Comparison of ENCODE assay signal across 1 cellular context in the genomic region with DNA sequence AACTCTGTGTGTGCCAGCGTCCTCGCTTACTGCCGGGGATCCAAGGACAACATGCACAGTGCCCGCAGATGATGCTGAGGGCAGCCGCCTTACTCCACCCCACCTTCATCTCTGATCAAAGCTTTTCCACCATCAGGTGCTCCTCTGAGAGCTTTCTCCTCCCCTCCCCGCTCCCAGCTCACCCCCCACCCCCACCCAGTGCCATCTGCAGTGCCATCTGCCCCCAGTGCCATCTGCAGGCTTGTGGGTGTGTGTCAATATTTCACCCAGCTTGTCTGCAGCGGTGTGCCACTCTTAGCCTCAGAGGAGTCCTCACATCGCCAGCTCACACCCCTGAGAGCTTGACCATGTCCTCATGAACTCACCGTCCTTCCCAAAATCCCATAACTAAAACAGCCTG.
TF ChIP-seq lines count a peak whose summit lies in the region.

No MANE protein-coding gene starts in this region.

TF ChIP-seq in WTC11, 78 proteins besides CTCF, POLR2A, EP300 and RAD21 (continued from another document):
- TF ChIP-seq ZMAT4 (CRISPR knock-in tag; IDR thresholded peaks at IDR 0.05), result no peak
- no peak for TF ChIP-seq SMAD4 (CRISPR knock-in tag; IDR thresholded peaks at IDR 0.05)
- TF ChIP-seq NR3C1 (CRISPR knock-in tag; conservative IDR thresholded peaks at IDR 0.05; ENCODE audit: low read depth), result no peak
- TF ChIP-seq FOXJ3 (CRISPR knock-in tag; IDR thresholded peaks at IDR 0.05; ENCODE audit: borderline replicate concordance), result no peak
- TF ChIP-seq FOXK1 (CRISPR knock-in tag; IDR thresholded peaks at IDR 0.05), result no peak
- TF ChIP-seq, protein P1, sequence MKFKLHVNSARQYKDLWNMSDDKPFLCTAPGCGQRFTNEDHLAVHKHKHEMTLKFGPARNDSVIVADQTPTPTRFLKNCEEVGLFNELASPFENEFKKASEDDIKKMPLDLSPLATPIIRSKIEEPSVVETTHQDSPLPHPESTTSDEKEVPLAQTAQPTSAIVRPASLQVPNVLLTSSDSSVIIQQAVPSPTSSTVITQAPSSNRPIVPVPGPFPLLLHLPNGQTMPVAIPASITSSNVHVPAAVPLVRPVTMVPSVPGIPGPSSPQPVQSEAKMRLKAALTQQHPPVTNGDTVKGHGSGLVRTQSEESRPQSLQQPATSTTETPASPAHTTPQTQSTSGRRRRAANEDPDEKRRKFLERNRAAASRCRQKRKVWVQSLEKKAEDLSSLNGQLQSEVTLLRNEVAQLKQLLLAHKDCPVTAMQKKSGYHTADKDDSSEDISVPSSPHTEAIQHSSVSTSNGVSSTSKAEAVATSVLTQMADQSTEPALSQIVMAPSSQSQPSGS (CRISPR knock-in tag; IDR thresholded peaks at IDR 0.05; ENCODE audit: borderline replicate concordance, low read depth), result no peak
- no peak for TF ChIP-seq ATF1 (CRISPR knock-in tag; IDR thresholded peaks at IDR 0.05)
- no peak for TF ChIP-seq NR1H2 (CRISPR knock-in tag; IDR thresholded peaks at IDR 0.05)
- no peak for TF ChIP-seq STAT6 (CRISPR knock-in tag; conservative IDR thresholded peaks at IDR 0.05; ENCODE audit: low read depth)
- TF ChIP-seq, protein P2, sequence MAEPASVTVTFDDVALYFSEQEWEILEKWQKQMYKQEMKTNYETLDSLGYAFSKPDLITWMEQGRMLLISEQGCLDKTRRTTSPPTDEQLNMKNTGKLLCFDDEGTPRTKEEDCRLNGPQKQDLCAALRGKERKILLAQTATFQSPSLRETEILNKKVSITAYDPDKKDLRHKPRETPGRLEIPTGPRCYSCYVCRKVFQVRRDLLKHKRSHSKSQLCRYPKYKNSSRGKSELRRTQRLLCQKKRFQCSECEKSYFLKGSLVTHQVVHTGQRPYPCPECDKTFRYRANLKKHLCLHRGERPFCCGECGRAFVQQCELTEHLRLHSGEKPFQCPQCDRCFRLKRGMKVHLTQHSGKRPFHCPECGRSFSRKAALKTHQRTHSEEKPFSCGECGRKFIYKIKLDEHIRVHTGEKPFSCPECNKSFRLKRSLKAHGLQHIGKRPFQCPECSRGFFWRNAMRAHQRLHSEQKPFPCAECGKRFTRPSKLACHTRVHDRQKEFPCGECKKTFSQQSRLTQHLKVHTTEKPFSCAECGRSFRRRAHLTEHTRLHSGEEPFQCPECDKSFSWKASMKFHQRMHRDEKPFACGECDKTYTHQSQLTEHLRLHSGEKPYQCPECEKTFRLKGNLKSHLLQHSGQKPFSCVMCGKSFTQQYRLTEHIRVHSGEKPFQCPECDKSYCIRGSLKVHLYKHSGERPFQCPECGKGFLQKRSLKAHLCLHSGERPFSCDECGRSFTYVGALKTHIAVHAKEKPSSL (CRISPR knock-in tag; conservative IDR thresholded peaks at IDR 0.05), result no peak
